Comparison of ENCODE assay signal across 8 cellular contexts in genomic region chr19:17136026-17136425, GRCh38.
DNase-seq lines count a peak whose midpoint lies in the region; ATAC-seq, FAIRE-seq and TF ChIP-seq lines count a peak whose summit lies in the region.
"Had no signal": no experiment of that assay in that cellular context is flagged by ENCODE, and none has a peak within 500 bp of the region (broad histone marks: within the 10 kb centered on the region; RNA-seq: fewer than 3 reads in every experiment).

No MANE protein-coding gene starts in this region.

- H3K14ac ChIP-seq in H1 (ENCODE audit: insufficient read length) = no peak overlapping the region

- H3K79me2 ChIP-seq in PC-3 (ENCODE audit: low read length) (peaks cover 11% of the 10 kb centered on the region; the same call in 1 of the 2 replicates), H1 (ENCODE audit: control insufficient read depth in 1 of 2, insufficient read depth in 2 of 2, low read length in 2 of 2) (no peaks in the 10 kb centered on the region)

- intact Hi-C loops in PC-3 (cut with micrococcal nuclease) = no loop called here
- intact Hi-C loops in transverse colon (cut with DNase I; ENCODE audit: low total_unique reads) = loop anchor here (10.0 kb wide), 1 partner anchor 61 kb away; the partner anchor contains the start of genes HAUS8 and MYO9B

- H3K4me2 ChIP-seq in PC-3 (ENCODE audit: low read length) (0 out of 2 replicates have a peak overlapping the region, but pooled peaks have one; percentile 26), H1 (ENCODE audit: insufficient read depth in 1 of 2, low read depth in 2 of 2, low read length in 2 of 2) (peak overlapping the region; percentile 60 to 73)

- ATAC-seq in PC-3 (no peak), HG03378 (IDR thresholded peaks at IDR 0.05; ENCODE audit: unreplicated experiment) (no peak), HG03342 (IDR thresholded peaks at IDR 0.05; ENCODE audit: unreplicated experiment) (no peak)

- H4K8ac ChIP-seq in H1 (ENCODE audit: extremely low read depth, insufficient read depth, low read length) = peak overlapping the region; percentile 79; the same call in 1 of the 2 replicates

- H2AK5ac ChIP-seq in H1 (ENCODE audit: low read depth, low read length) = peak overlapping the region; percentile 71; the same call in 1 of the 2 replicates

- TF ChIP-seq EP300 in H1 (IDR thresholded peaks at IDR 0.05; ENCODE audit: borderline replicate concordance in 1 of 2, low read depth in 2 of 2, low read length in 2 of 2) (no peak), transverse colon (IDR thresholded peaks at IDR 0.05; ENCODE audit: low read depth) (no peak)

- peak overlapping the region; percentile 90 for H2BK120ac ChIP-seq in H1 (replicated peaks; ENCODE audit: low read depth, low read length)

- H2BK20ac ChIP-seq in H1 (ENCODE audit: low read length) = peak overlapping the region; percentile 43; the same call in 1 of the 2 replicates

- no peaks in the 10 kb centered on the region for H3F3A ChIP-seq in PC-3 (ENCODE audit: low read length, unreplicated experiment)

- H3K9me2 ChIP-seq in PC-3 (replicated peaks; ENCODE audit: low read length) = no peaks in the 10 kb centered on the region

- H3K23me2 ChIP-seq in H1 (ENCODE audit: low read depth, low read length) = no peaks in the 10 kb centered on the region; the same call in 1 of the 2 replicates

- CTCF ChIA-PET in PC-3 (lab: Charles Lee) (no interaction called here), H1 (lab: Charles Lee; ENCODE audit: partially characterized antibody) (interaction anchor here (1.7 kb wide), 1 partner anchor 68 kb away, joined by 3 read pairs; no protein-coding TSS in a partner anchor)

- peak overlapping the region; percentile 51 for H3K9ac ChIP-seq in PC-3 (ENCODE audit: low read length)
- peak overlapping the region in 2 of 4 experiments; percentile 20 to 54; a peak in 5 of 7 replicates for H3K9ac ChIP-seq in H1 (replicated peaks in 1 of 4; ENCODE audit: extremely low read depth in 1 of 4, low read depth in 3 of 4, low read length in 3 of 4)
- H3K9ac ChIP-seq in mucosa of stomach (ENCODE audit: low read length) = peak overlapping the region; percentile 66

- H3K27me3 ChIP-seq in PC-3 (ENCODE audit: low read length) (no peaks in the 10 kb centered on the region), H1 (replicated peaks in 1 of 4; ENCODE audit: control insufficient read depth in 3 of 4, extremely low read depth in 1 of 4, insufficient read depth in 3 of 4, low read length in 3 of 4) (no peaks in the 10 kb centered on the region), mucosa of stomach (ENCODE audit: control insufficient read depth, insufficient read depth, low read length) (no peaks in the 10 kb centered on the region), transverse colon (no peaks in the 10 kb centered on the region)

- H3K79me1 ChIP-seq in H1 (ENCODE audit: low read depth, low read length) = peaks cover under 1% of the 10 kb centered on the region; the same call in 1 of the 2 replicates

- no peak for FAIRE-seq in H1 (lab: Jason Lieb, UNC)

- in situ Hi-C loops in transverse colon (cut with MboI; ENCODE audit: low pct_ligation_motif_present in 1 of 4, low pct_unique_long_range_greater_than_20kb in 1 of 4, low sequenced_read_pairs in 3 of 4) = no loop called here

- 60% methylated on average over 9 of the region's 9 CpGs; no CpG with 5 or more reads in 1 of the 2 experiments for WGBS in H1 (ENCODE audit: extremely low coverage in 1 of 2, insufficient coverage in 1 of 2, insufficient read length in 1 of 2, insufficient replicate concordance in 2 of 2, low coverage in 1 of 2, low lambda C conversion rate in 2 of 2, missing lambda C conversion rate in 1 of 2), 2 experiments
- WGBS in transverse colon (ENCODE audit: low coverage in 1 of 2), 2 donors = 65% methylated on average over 9 of the region's 9 CpGs; no CpG with 5 or more reads in 1 of the 2 donors

- H3K4ac ChIP-seq in H1 (replicated peaks; ENCODE audit: insufficient read length, low read depth, low read length) = peak overlapping the region; percentile 95

- H3K23ac ChIP-seq in H1 (ENCODE audit: insufficient read length) = no peak overlapping the region

- DNase-seq in PC-3 (no peak), H1 (ENCODE audit: low read depth in 1 of 2, low spot score in 2 of 2) (peak in 1 of 2 experiments; percentile 60), transverse colon (no peak), iPS-NIHi11 (ENCODE audit: low spot score) (no peak)
- DNase-seq: activated CD4-positive, alpha-beta T cell treated with anti-CD3 and anti-CD28 coated beads, Interleukin-2, amount 50 U/mL, for 4 hours had no signal

- TF ChIP-seq POLR2A in H1 (IDR thresholded peaks at IDR 0.05; ENCODE audit: control extremely low read depth in 1 of 2, low read depth in 2 of 2, low read length in 2 of 2) (no peak), transverse colon (IDR thresholded peaks at IDR 0.05) (no peak)

- no peaks in the 10 kb centered on the region for H3K36me3 ChIP-seq in PC-3 (ENCODE audit: low read depth, low read length)
- no peaks in the 10 kb centered on the region for H3K36me3 ChIP-seq in H1 (ENCODE audit: control insufficient read depth in 2 of 4, insufficient read depth in 4 of 4, low read length in 3 of 4)
- no peaks in the 10 kb centered on the region for H3K36me3 ChIP-seq in mucosa of stomach (ENCODE audit: control insufficient read depth, insufficient read depth, low read length)
- H3K36me3 ChIP-seq in transverse colon = no peaks in the 10 kb centered on the region

- peak overlapping the region; percentile 96 for H2BK5ac ChIP-seq in H1 (ENCODE audit: low read depth, low read length)

- peak overlapping the region; percentile 32 for H3K56ac ChIP-seq in H1 (replicated peaks; ENCODE audit: insufficient read length, low read depth, low read length)

- TF ChIP-seq CTCF in PC-3 (conservative IDR thresholded peaks at IDR 0.05; ENCODE audit: low read depth, low read length) (no peak), H1 (IDR thresholded peaks at IDR 0.05; ENCODE audit: control extremely low read depth in 1 of 3, insufficient read depth in 1 of 3, low read depth in 1 of 3, low read length in 3 of 3) (no peak), transverse colon (IDR thresholded peaks at IDR 0.05) (no peak)

- no peak overlapping the region for H2AFZ ChIP-seq in PC-3 (ENCODE audit: low read length)
- H2AFZ ChIP-seq in H1 (ENCODE audit: low read length) = no peak overlapping the region

- H3K4me1 ChIP-seq in PC-3 (ENCODE audit: insufficient read depth, low read length) (peaks cover 25% of the 10 kb centered on the region), H1 (replicated peaks in 1 of 4; ENCODE audit: control insufficient read depth in 3 of 4, insufficient read depth in 4 of 4, low read length in 3 of 4) (peaks cover 7 to 16% (median 12%) of the 10 kb centered on the region in 4 experiments; a peak in 6 of 7 replicates), mucosa of stomach (ENCODE audit: control insufficient read depth, insufficient read depth, low read length) (peaks cover 30% of the 10 kb centered on the region), transverse colon (peaks cover 9 to 22% (median 12%) of the 10 kb centered on the region in 4 donors)

- no peak overlapping the region for H4K5ac ChIP-seq in H1 (ENCODE audit: insufficient read length, low read depth, low read length)

- peak overlapping the region; percentile 91 for H4K91ac ChIP-seq in H1 (replicated peaks; ENCODE audit: insufficient read length, low read length)

- H4K20me1 ChIP-seq in PC-3 (ENCODE audit: low read length) = no peaks in the 10 kb centered on the region
- no peaks in the 10 kb centered on the region for H4K20me1 ChIP-seq in H1 (replicated peaks in 1 of 2; ENCODE audit: control insufficient read depth in 1 of 2, insufficient read depth in 2 of 2, low read length in 2 of 2)

- H3K27ac ChIP-seq in PC-3 (ENCODE audit: low read length) (peak overlapping the region; percentile 78), H1 (ENCODE audit: low read depth, low read length) (peak overlapping the region; percentile 78), transverse colon (peak overlapping the region; percentile 87 to 89 (median 88))

- H3K4me3 ChIP-seq in PC-3 (ENCODE audit: low read length) (no peak overlapping the region), H1 (ENCODE audit: extremely low read depth in 1 of 4, insufficient read depth in 2 of 4, low read depth in 3 of 4, low read length in 4 of 4) (no peak overlapping the region), mucosa of stomach (ENCODE audit: low read length) (no peak overlapping the region), transverse colon (no peak overlapping the region)

- H2BK15ac ChIP-seq in H1 (ENCODE audit: low read length) = peak overlapping the region; percentile 18; the same call in 1 of the 2 replicates

- POLR2A ChIA-PET in PC-3 (lab: Charles Lee; ENCODE audit: unreplicated experiment) (no interaction called here), H1 (lab: Charles Lee; ENCODE audit: partially characterized antibody) (interaction anchor here (0.8 to 1.0 kb wide), 3 partner anchors 11 to 19 kb away, joined by 3 to 4 read pairs (median 4); no protein-coding TSS in a partner anchor)

- TF ChIP-seq RAD21 in H1 (IDR thresholded peaks at IDR 0.05 in 1 of 2, conservative IDR thresholded peaks at IDR 0.05 in 1 of 2; ENCODE audit: low read depth in 2 of 2, low read length in 2 of 2) = no peak

- BruUV-seq in PC-3 (replicated peaks; lab: Mats Ljungman, UMichigan) = no TSS peak

- H3K18ac ChIP-seq in H1 (ENCODE audit: extremely low read depth, low read length) = peak overlapping the region; percentile 88

- H3K9me3 ChIP-seq in PC-3 (ENCODE audit: low read length) (no peaks in the 10 kb centered on the region), H1 (ENCODE audit: insufficient read depth in 2 of 2, low read depth in 1 of 2, low read length in 1 of 2) (no peaks in the 10 kb centered on the region), mucosa of stomach (ENCODE audit: control insufficient read depth, low read length) (no peaks in the 10 kb centered on the region), transverse colon (no peaks in the 10 kb centered on the region)

- H2BK12ac ChIP-seq in H1 (ENCODE audit: low read depth, low read length) = peak overlapping the region; percentile 99

TF ChIP-seq in H1, 55 proteins besides CTCF, POLR2A, EP300 and RAD21 (continues in another document):
- no peak for TF ChIP-seq BCL11A (IDR thresholded peaks at IDR 0.05; ENCODE audit: low read depth in 2 of 2, low read length in 2 of 2)
- no peak for TF ChIP-seq TBP (IDR thresholded peaks at IDR 0.05; ENCODE audit: low read depth, low read length)
- no peak for TF ChIP-seq SAP30 (IDR thresholded peaks at IDR 0.05; ENCODE audit: insufficient read depth, insufficient replicate concordance, low read length)
- no peak for TF ChIP-seq POU5F1 (IDR thresholded peaks at IDR 0.05; ENCODE audit: low read depth, low read length)
- no peak for TF ChIP-seq SP1 (IDR thresholded peaks at IDR 0.05; ENCODE audit: low read depth, low read length)
- TF ChIP-seq KDM1A (IDR thresholded peaks at IDR 0.05; ENCODE audit: borderline replicate concordance, low read length) = no peak
- TF ChIP-seq TAF7 (optimal IDR thresholded peaks at IDR 0.05; ENCODE audit: borderline replicate concordance, low read depth, low read length) = no peak
- TF ChIP-seq CBX8 (IDR thresholded peaks at IDR 0.05; ENCODE audit: borderline replicate concordance, low read depth, low read length) = no peak
- no peak for TF ChIP-seq NANOG (IDR thresholded peaks at IDR 0.05; ENCODE audit: insufficient read depth, low read depth, low read length, poor library complexity, severe bottlenecking)
- no peak for TF ChIP-seq SIX5 (IDR thresholded peaks at IDR 0.05; ENCODE audit: low read depth, low read length)
